In the genomic region with DNA sequence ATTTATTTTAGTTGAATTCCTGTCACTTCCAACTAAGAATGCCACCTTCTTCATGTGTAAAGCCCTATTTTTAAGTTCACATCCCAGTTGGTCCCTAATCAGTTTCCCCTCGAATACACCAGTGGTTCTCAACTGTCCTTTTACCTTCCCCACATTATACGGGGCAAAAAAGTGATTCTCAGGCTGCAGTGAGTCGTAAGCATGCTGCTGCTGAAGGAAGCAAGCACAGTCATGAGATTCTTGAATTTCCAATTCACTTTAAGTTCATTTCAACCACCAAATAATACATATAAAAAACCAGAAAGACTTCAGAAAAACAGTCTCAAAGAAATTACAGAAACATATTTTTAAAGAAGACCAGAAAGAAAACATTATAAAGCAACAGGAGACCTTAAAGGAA, we compare ENCODE assay signal across 17 cellular contexts. TPM values are rescaled to one million over a fixed set of nuclear protein-coding genes. Genes with fewer than 3 reads are reported as not detected.
DNase-seq lines count a peak whose midpoint lies in the region; ATAC-seq, FAIRE-seq and TF ChIP-seq lines count a peak whose summit lies in the region.
"Had no signal": no experiment of that assay in that cellular context is flagged by ENCODE, and none has a peak within 500 bp of the region (broad histone marks: within the 10 kb centered on the region; RNA-seq: fewer than 3 reads in every experiment).

No MANE protein-coding gene starts in this region.

- TF ChIP-seq POLR2A in A549 (IDR thresholded peaks at IDR 0.05; ENCODE audit: low read length): no peak

- H3K4me2 ChIP-seq in A549: peak overlapping the region; percentile 16; the same call in 1 of the 3 replicates

- H3K27me3 Mint-ChIP-seq in HFFc6 (ENCODE audit: insufficient read depth): no peaks in the 10 kb centered on the region
- H3K27me3 Mint-ChIP-seq in central memory CD8-positive, alpha-beta T cell: no peaks in the 10 kb centered on the region

- peak overlapping the region; percentile 27; the same call in 1 of the 2 replicates for H3K27ac Mint-ChIP-seq in HFFc6
- H3K27ac Mint-ChIP-seq in central memory CD8-positive, alpha-beta T cell (ENCODE audit: low read depth): peak overlapping the region; percentile 63

- CTCF ChIA-PET in A549 (lab: Yijun Ruan, JAX): interaction anchor here (1.0 to 1.7 kb wide), 4 partner anchors 11 to 23 kb away, joined by 3 to 6 read pairs (median 4); no protein-coding TSS in a partner anchor

- in situ Hi-C loops in brain microvascular endothelial cell (cut with HindIII; ENCODE audit: low pct_ligation_motif_present, low sequenced_read_pairs): no loop called here

- H3K9ac ChIP-seq in muscle layer of colon (ENCODE audit: low read length): no peak overlapping the region

- ATAC-seq in A549 (0 out of 6 replicates have a peak, but pooled peaks of 1 of the 2 experiments have one; percentile 24), HG02763 (IDR thresholded peaks at IDR 0.05; ENCODE audit: unreplicated experiment) (no peak), GM19397 (IDR thresholded peaks at IDR 0.05; ENCODE audit: unreplicated experiment) (no peak)
- no peak for ATAC-seq in central memory CD8-positive, alpha-beta T cell (replicated peaks; ENCODE audit: extremely low read depth, poor library complexity, severe bottlenecking)
- ATAC-seq: HCT116 had no signal

- TF ChIP-seq CTCF in A549 (IDR thresholded peaks at IDR 0.05) (no peak), HFFc6 (IDR thresholded peaks at IDR 0.05) (no peak), brain microvascular endothelial cell (IDR thresholded peaks at IDR 0.05; ENCODE audit: low read depth, low read length, missing control alignments) (no peak)

- H3K4me1 ChIP-seq in A549: peaks cover 28% of the 10 kb centered on the region
- peaks cover 51% of the 10 kb centered on the region for H3K4me1 ChIP-seq in muscle layer of colon (ENCODE audit: insufficient read depth, low read length)

- peaks cover 21% of the 10 kb centered on the region for H3K4me1 Mint-ChIP-seq in HFFc6 (ENCODE audit: low read depth)
- peaks cover 58% of the 10 kb centered on the region for H3K4me1 Mint-ChIP-seq in central memory CD8-positive, alpha-beta T cell

- H3K36me3 ChIP-seq in muscle layer of colon (ENCODE audit: insufficient read depth, low read length): no peaks in the 10 kb centered on the region
- no peaks in the 10 kb centered on the region for H3K36me3 ChIP-seq in H7 (replicated peaks; ENCODE audit: control insufficient read depth, insufficient read depth, low read length)
- H3K36me3 ChIP-seq in brain microvascular endothelial cell (replicated peaks): no peaks in the 10 kb centered on the region
- H3K36me3 ChIP-seq: neutrophil had no signal

- no peaks in the 10 kb centered on the region for H3K36me3 Mint-ChIP-seq in HFFc6 (ENCODE audit: low read depth)
- H3K36me3 Mint-ChIP-seq in central memory CD8-positive, alpha-beta T cell (ENCODE audit: insufficient read depth): peaks cover 14% of the 10 kb centered on the region

- no peak for FAIRE-seq in A549 (lab: Jason Lieb, UNC)
- FAIRE-seq: D721Med had no signal

- 67% methylated on average over 3 of the region's 3 CpGs for WGBS in A549 (ENCODE audit: missing lambda C conversion rate)

- H3K9me3 ChIP-seq in A549 (no peaks in the 10 kb centered on the region), muscle layer of colon (ENCODE audit: low read length) (no peaks in the 10 kb centered on the region)
- H3K9me3 ChIP-seq: neutrophil, spleen had no signal

- POLR2A ChIA-PET in A549 (lab: Yijun Ruan, JAX): no interaction called here

- no peaks in the 10 kb centered on the region for H3K27me3 ChIP-seq in muscle layer of colon (ENCODE audit: control insufficient read depth in 1 of 2, insufficient read depth in 2 of 2, low read length in 2 of 2)
- H3K27me3 ChIP-seq in H7 (ENCODE audit: control insufficient read depth, insufficient read depth, low read length): no peaks in the 10 kb centered on the region
- no peaks in the 10 kb centered on the region for H3K27me3 ChIP-seq in brain microvascular endothelial cell (replicated peaks)
- H3K27me3 ChIP-seq: neutrophil, spleen had no signal

- H3K4me3 Mint-ChIP-seq in HFFc6: no peak overlapping the region
- no peak overlapping the region for H3K4me3 Mint-ChIP-seq in central memory CD8-positive, alpha-beta T cell

- H3K9me3 Mint-ChIP-seq in HFFc6: no peaks in the 10 kb centered on the region
- H3K9me3 Mint-ChIP-seq in central memory CD8-positive, alpha-beta T cell: no peaks in the 10 kb centered on the region

- TF ChIP-seq RAD21 in A549 (conservative IDR thresholded peaks at IDR 0.05 in 1 of 2, IDR thresholded peaks at IDR 0.05 in 1 of 2): no peak

- H3K27ac ChIP-seq in A549: no peak overlapping the region
- peak overlapping the region; percentile 58 for H3K27ac ChIP-seq in muscle layer of colon (ENCODE audit: low read depth, low read length)
- no peak overlapping the region for H3K27ac ChIP-seq in brain microvascular endothelial cell
- H3K27ac ChIP-seq: neutrophil had no signal

- H3K4me3 ChIP-seq in A549: no peak overlapping the region
- H3K4me3 ChIP-seq in muscle layer of colon (ENCODE audit: low read depth in 1 of 2, low read length in 2 of 2): no peak overlapping the region
- H3K4me3 ChIP-seq in H7 (ENCODE audit: insufficient read depth, low read depth, low read length): no peak overlapping the region
- no peak overlapping the region for H3K4me3 ChIP-seq in brain microvascular endothelial cell (ENCODE audit: low read depth, low read length)
- H3K4me3 ChIP-seq: lung, spleen had no signal

- no peak for TF ChIP-seq EP300 in A549 (IDR thresholded peaks at IDR 0.05)

- DNase-seq in A549 (ENCODE audit: low read depth in 1 of 2, low spot score in 1 of 2) (no peak), HFFc6 (no peak), H7 (no peak), brain microvascular endothelial cell (no peak)
- no peak for DNase-seq in central memory CD8-positive, alpha-beta T cell (ENCODE audit: low spot score in 2 of 2)
- DNase-seq: central memory CD4-positive, alpha-beta T cell; MM.1S; SIG-M5; spleen; substantia nigra had no signal

TF ChIP-seq in A549, 52 proteins besides CTCF, POLR2A, EP300 and RAD21:
- TF ChIP-seq TP53 (CRISPR knock-in tag; IDR thresholded peaks at IDR 0.05) (no peak), FOSB (CRISPR knock-in tag; IDR thresholded peaks at IDR 0.05) (no peak), CHD4 (IDR thresholded peaks at IDR 0.05; ENCODE audit: borderline replicate concordance) (no peak), ZNF302 (CRISPR knock-in tag; IDR thresholded peaks at IDR 0.05) (no peak)
- TF ChIP-seq, protein P1, sequence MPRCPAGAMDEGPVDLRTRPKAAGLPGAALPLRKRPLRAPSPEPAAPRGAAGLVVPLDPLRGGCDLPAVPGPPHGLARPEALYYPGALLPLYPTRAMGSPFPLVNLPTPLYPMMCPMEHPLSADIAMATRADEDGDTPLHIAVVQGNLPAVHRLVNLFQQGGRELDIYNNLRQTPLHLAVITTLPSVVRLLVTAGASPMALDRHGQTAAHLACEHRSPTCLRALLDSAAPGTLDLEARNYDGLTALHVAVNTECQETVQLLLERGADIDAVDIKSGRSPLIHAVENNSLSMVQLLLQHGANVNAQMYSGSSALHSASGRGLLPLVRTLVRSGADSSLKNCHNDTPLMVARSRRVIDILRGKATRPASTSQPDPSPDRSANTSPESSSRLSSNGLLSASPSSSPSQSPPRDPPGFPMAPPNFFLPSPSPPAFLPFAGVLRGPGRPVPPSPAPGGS (IDR thresholded peaks at IDR 0.05): no peak

RNA-seq across cellular contexts. Expression of a gene that starts 47.9 kb away (rescaled TPM):
- polyA plus RNA-seq in A549 (2011; rRNA removed) (100 and 117 TPM in 2 replicates), A549 (2017; fragmentation: RNase III; extraction: RNeasy Plus Mini Kit Qiagen cat#74134 plus additional on column Dnase treatment) (76.3 to 86.2 TPM (median 78.5 TPM) in 3 replicates)
- 38.3 and 54.8 TPM in 2 replicates for polyA plus RNA-seq in A549 (2012; cell fraction: cytosol; rRNA removed)
- 25.3 and 26.8 TPM in 2 replicates for polyA plus RNA-seq in A549 (2012; cell fraction: nucleus; rRNA removed)
- 47.7 and 50.8 TPM in 2 replicates for polyA minus RNA-seq in A549 (2011; rRNA and poly(A)+ RNA removed)
- total RNA-seq in HFFc6 (2021; fragmentation: NEBNext Ultra II Directional; extraction: Animal tissue kit (Norgen Biotek cat#: 25700)): 10 to 100 TPM; 56.3 to 73.1 (median 62.6) TPM
- total RNA-seq in H7 (2014; rRNA removed; shearing (Covaris generic)): 99.9 and 127 TPM in 2 replicates

RNA-seq across cellular contexts. Expression of a gene that starts 54.8 kb away (rescaled TPM):
- polyA plus RNA-seq in A549 (2011; rRNA removed) (51.7 and 63.3 TPM in 2 replicates), A549 (2017; fragmentation: RNase III; extraction: RNeasy Plus Mini Kit Qiagen cat#74134 plus additional on column Dnase treatment) (28.5 to 31.5 TPM (median 29.3 TPM) in 3 replicates)
- 29.2 and 33.0 TPM in 2 replicates for polyA plus RNA-seq in A549 (2012; cell fraction: cytosol; rRNA removed)
- polyA plus RNA-seq in A549 (2012; cell fraction: nucleus; rRNA removed): 85.9 and 87.2 TPM in 2 replicates
- polyA minus RNA-seq in A549 (2011; rRNA and poly(A)+ RNA removed): 93.7 and 114 TPM in 2 replicates
- 10 to 100 TPM; 37.1 to 45.1 (median 40.7) TPM for total RNA-seq in HFFc6 (2021; fragmentation: NEBNext Ultra II Directional; extraction: Animal tissue kit (Norgen Biotek cat#: 25700))
- total RNA-seq in H7 (2014; rRNA removed; shearing (Covaris generic)): 19.2 and 22.1 TPM in 2 replicates
